Comparison of ENCODE assay signal across 1 cellular context in genomic region chr4:40613456-40613855, GRCh38.
TF ChIP-seq lines count a peak whose summit lies in the region.

No MANE protein-coding gene starts in this region.

TF ChIP-seq in endothelial cell of umbilical vein, 7 proteins besides CTCF, POLR2A, EP300 and RAD21:
- TF ChIP-seq JUN (IDR thresholded peaks at IDR 0.05; ENCODE audit: borderline replicate concordance, insufficient read depth, insufficient read length, low read depth) (no peak), MAX (IDR thresholded peaks at IDR 0.05; ENCODE audit: insufficient read depth, insufficient read length) (no peak), MYC (IDR thresholded peaks at IDR 0.05; ENCODE audit: low read depth, low read length) (no peak), EZH2 (IDR thresholded peaks at IDR 0.05; ENCODE audit: borderline replicate concordance, low read depth, low read length, severe bottlenecking) (no peak), POLR2AphosphoS5 (IDR thresholded peaks at IDR 0.05; ENCODE audit: insufficient read depth, low read depth, low read length) (no peak), FOS (IDR thresholded peaks at IDR 0.05; ENCODE audit: borderline replicate concordance, insufficient read depth, low read length) (no peak), GATA2 (IDR thresholded peaks at IDR 0.05; ENCODE audit: insufficient read depth, insufficient read length, low read depth, low read length) (no peak)
TF ChIP-seq in endothelial cell of umbilical vein: peak in this region for 0.
